In genomic region chr2:65199194-65199593, GRCh38 we compare ENCODE assay signal across 27 cellular contexts.
"Had no signal": no experiment of that assay in that cellular context is flagged by ENCODE, and none has a peak within 500 bp of the region (broad histone marks: within the 10 kb centered on the region; RNA-seq: fewer than 3 reads in every experiment).

No MANE protein-coding gene starts in this region.

- H3K27ac Mint-ChIP-seq: effector memory CD8-positive, alpha-beta T cell; immature natural killer cell; memory B cell; naive B cell; natural killer cell treated with Interleukin-12 subunit alpha and Interleukin-12 subunit beta and Interleukin-15 and Interleukin-18, amount 100 ng/mL, for 72 hours; progenitor cell of endocrine pancreas; stimulated activated memory B cell treated with anti-CD40 and anti-IgM and Interleukin-4, amounts not matched to agents 10 μg/mL and 1 μg/mL and 100 μg/mL, for 72 hours had no signal

- H3K27me3 ChIP-seq: esophagus muscularis mucosa, neutrophil, pancreas, right atrium auricular region, sigmoid colon, spleen, tibial nerve, upper lobe of right lung, uterus had no signal

- H3K4me3 Mint-ChIP-seq: effector memory CD8-positive, alpha-beta T cell; immature natural killer cell; memory B cell; naive B cell; natural killer cell treated with Interleukin-12 subunit alpha and Interleukin-12 subunit beta and Interleukin-15 and Interleukin-18, amount 100 ng/mL, for 72 hours; neural crest cell; stimulated activated memory B cell treated with anti-CD40 and anti-IgM and Interleukin-4, amounts not matched to agents 10 μg/mL and 1 μg/mL and 100 μg/mL, for 72 hours had no signal

- H3K9me3 ChIP-seq: esophagus muscularis mucosa, lower lobe of right lung, neutrophil, pancreas, right atrium auricular region, sigmoid colon, spleen, thoracic aorta, tibial nerve, upper lobe of right lung, uterus had no signal

- ATAC-seq: effector memory CD8-positive, alpha-beta T cell; lower lobe of right lung; natural killer cell treated with Interleukin-12 subunit alpha and Interleukin-12 subunit beta and Interleukin-15 and Interleukin-18, amount 100 ng/mL, for 72 hours; pancreas; stimulated activated memory B cell treated with anti-CD40 and anti-IgM and Interleukin-4, amounts not matched to agents 10 μg/mL and 1 μg/mL and 100 μg/mL, for 72 hours; stimulated activated naive CD8-positive, alpha-beta T cell treated with anti-CD3 and anti-CD28 coated beads, Interleukin-15, Interleukin-2, amounts not matched to agents 100 U/mL and 50 U/mL, for 24 hours; upper lobe of right lung had no signal

- H3K27me3 Mint-ChIP-seq: stimulated activated memory B cell treated with anti-CD40 and anti-IgM and Interleukin-4, amounts not matched to agents 10 μg/mL and 1 μg/mL and 100 μg/mL, for 72 hours had no signal

- H3K4me1 ChIP-seq: esophagus muscularis mucosa, lower lobe of right lung, pancreas, sigmoid colon, spleen, tibial nerve, upper lobe of right lung, uterus had no signal

- H3K4me1 Mint-ChIP-seq: immature natural killer cell; memory B cell; naive B cell; stimulated activated memory B cell treated with anti-CD40 and anti-IgM and Interleukin-4, amounts not matched to agents 10 μg/mL and 1 μg/mL and 100 μg/mL, for 72 hours had no signal

- DNase-seq: cortex of kidney; effector memory CD8-positive, alpha-beta T cell; foreskin melanocyte; immature natural killer cell; islet precursor cell; kidney glomerular epithelial cell; lower lobe of right lung; naive B cell; pancreas; sigmoid colon; spleen; stimulated activated CD4-positive, alpha-beta T cell treated with anti-CD3 and anti-CD28 coated beads, Interleukin-4, amount 100 ng/mL, for 4 hours; stimulated activated naive CD8-positive, alpha-beta T cell treated with anti-CD3 and anti-CD28 coated beads, Interleukin-15, Interleukin-2, amounts not matched to agents 100 U/mL and 50 U/mL, for 24 hours; upper lobe of right lung; uterus had no signal

- H3K4me3 ChIP-seq: esophagus muscularis mucosa, lower lobe of right lung, pancreas, right atrium auricular region, sigmoid colon, skin epidermis, spleen, thoracic aorta, tibial nerve, upper lobe of right lung, uterus had no signal

- H3K36me3 Mint-ChIP-seq: memory B cell; naive B cell; natural killer cell treated with Interleukin-12 subunit alpha and Interleukin-12 subunit beta and Interleukin-15 and Interleukin-18, amount 100 ng/mL, for 72 hours; stimulated activated memory B cell treated with anti-CD40 and anti-IgM and Interleukin-4, amounts not matched to agents 10 μg/mL and 1 μg/mL and 100 μg/mL, for 72 hours had no signal

- H3K36me3 ChIP-seq: esophagus muscularis mucosa, lower lobe of right lung, neutrophil, pancreas, right atrium auricular region, sigmoid colon, spleen, thoracic aorta, upper lobe of right lung, uterus had no signal

- H3K9me3 Mint-ChIP-seq: effector memory CD8-positive, alpha-beta T cell; immature natural killer cell; memory B cell; naive B cell; natural killer cell treated with Interleukin-12 subunit alpha and Interleukin-12 subunit beta and Interleukin-15 and Interleukin-18, amount 100 ng/mL, for 72 hours; stimulated activated memory B cell treated with anti-CD40 and anti-IgM and Interleukin-4, amounts not matched to agents 10 μg/mL and 1 μg/mL and 100 μg/mL, for 72 hours had no signal

- H3K27ac ChIP-seq: esophagus muscularis mucosa, lower lobe of right lung, neutrophil, pancreas, right atrium auricular region, sigmoid colon, skin epidermis, spleen, tibial nerve, upper lobe of right lung, uterus had no signal

- FAIRE-seq: endometrium, pancreas had no signal
